18 cellular contexts compared by ENCODE assay signal in the genomic region with DNA sequence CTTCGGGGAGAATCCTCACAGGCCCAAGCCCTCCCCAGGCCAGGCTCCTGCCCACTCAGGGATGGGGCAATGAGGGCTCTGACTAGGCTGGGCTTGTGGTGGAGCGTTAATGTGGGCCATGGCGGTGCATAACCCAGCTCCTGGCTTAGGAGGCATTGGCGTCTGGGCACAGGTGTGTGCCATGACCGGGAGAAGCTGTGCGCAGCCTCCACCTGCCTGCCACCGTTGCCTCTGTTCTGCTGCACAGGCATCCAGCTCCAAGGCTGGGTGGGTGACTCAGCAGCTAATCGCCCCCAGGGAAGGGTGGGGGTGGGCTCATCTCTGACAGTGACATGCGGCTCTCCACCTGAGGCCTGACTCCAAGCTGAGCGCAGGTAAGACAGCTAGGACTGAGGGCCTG.
"Had no signal": no experiment of that assay in that cellular context is flagged by ENCODE, and none has a peak within 500 bp of the region (broad histone marks: within the 10 kb centered on the region; RNA-seq: fewer than 3 reads in every experiment).

No MANE protein-coding gene starts in this region.

- DNase-seq: activated CD4-positive, alpha-beta T cell treated with anti-CD3 and anti-CD28 coated beads for 48 hours; activated CD8-positive, alpha-beta memory T cell treated with anti-CD3 and anti-CD28 coated beads, Interleukin-2, amount 50 U/mL, for 48 hours; activated CD8-positive, alpha-beta T cell treated with anti-CD3 and anti-CD28 coated beads, Interleukin-2, amount 10 ng/mL, durations not matched to agents 7 days and 5 days; activated naive CD4-positive, alpha-beta T cell; activated naive CD8-positive, alpha-beta T cell treated with anti-CD3 and anti-CD28 coated beads, Interleukin-2, amount 10 ng/mL, durations not matched to agents 7 days and 5 days; brain microvascular endothelial cell; cerebellar nuclear complex; effector memory CD4-positive, alpha-beta T cell; gastrocnemius medialis; stimulated activated CD4-positive, alpha-beta T cell treated with anti-CD3 and anti-CD28 coated beads, Interleukin-4, amount 100 ng/mL, for 4 hours; stimulated activated CD8-positive, alpha-beta memory T cell treated with anti-CD3 and anti-CD28 coated beads, Interleukin-4, amount 100 ng/mL, for 48 hours; stimulated activated naive CD8-positive, alpha-beta T cell treated with anti-CD3 and anti-CD28 coated beads, Interleukin-15, Interleukin-2, amounts not matched to agents 100 U/mL and 50 U/mL, for 24 hours; T-helper 2 cell; transverse colon had no signal

- ATAC-seq: activated CD8-positive, alpha-beta T cell treated with anti-CD3 and anti-CD28 coated beads, Interleukin-2, amount 10 ng/mL, durations not matched to agents 7 days and 5 days; gastrocnemius medialis; left lobe of liver; naive thymus-derived CD8-positive, alpha-beta T cell; stimulated activated naive CD8-positive, alpha-beta T cell treated with anti-CD3 and anti-CD28 coated beads, Interleukin-15, Interleukin-2, amounts not matched to agents 100 U/mL and 50 U/mL, for 24 hours; WTC11 had no signal

- H3K27ac ChIP-seq: brain microvascular endothelial cell, gastrocnemius medialis, right atrium auricular region, transverse colon had no signal
